ENCODE assay signal across 24 cellular contexts in the genomic region with DNA sequence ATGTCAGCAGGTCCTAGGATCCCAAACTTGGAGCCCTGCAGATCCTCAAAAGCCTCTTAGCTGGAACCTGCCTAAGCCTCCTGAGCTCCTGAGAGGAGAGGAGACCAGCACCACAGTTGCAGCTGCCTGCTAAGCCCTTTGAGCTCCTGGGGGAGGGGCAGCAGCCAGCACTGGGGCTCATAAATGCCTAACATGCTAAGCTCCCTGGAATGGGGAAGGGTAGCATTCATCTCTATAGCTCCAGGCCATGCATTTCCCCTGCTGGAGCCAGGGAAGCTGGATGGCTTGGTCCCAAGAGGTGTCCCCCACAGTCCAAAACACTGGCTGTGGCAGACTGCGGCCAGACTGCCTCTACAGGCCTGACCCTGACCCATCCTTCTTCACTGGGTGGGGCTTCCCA.
"Had no signal": no experiment of that assay in that cellular context is flagged by ENCODE, and none has a peak within 500 bp of the region (broad histone marks: within the 10 kb centered on the region; RNA-seq: fewer than 3 reads in every experiment).

No MANE protein-coding gene starts in this region.

- H3K27ac ChIP-seq: breast epithelium, KMS-11, PC-9, SK-N-MC had no signal

- H3K4me1 ChIP-seq: breast epithelium had no signal

- H2AFZ ChIP-seq: PC-9 had no signal

- H3K9ac ChIP-seq: KMS-11 had no signal

- DNase-seq: activated CD4-positive, alpha-beta T cell treated with anti-CD3 and anti-CD28 coated beads, Interleukin-2, amount 10 ng/mL, durations not matched to agents 24 days and 14 days; activated CD4-positive, alpha-beta T cell treated with anti-CD3 and anti-CD28 coated beads, Interleukin-2, amount 50 U/mL, for 48 hours; activated CD8-positive, alpha-beta memory T cell treated with anti-CD3 and anti-CD28 coated beads, Interleukin-2, amount 10 ng/mL, durations not matched to agents 7 days and 5 days; activated effector memory CD4-positive, alpha-beta T cell treated with Interleukin-2 at 50 U/mL for 16 hours; activated naive CD4-positive, alpha-beta T cell; activated T-cell treated with anti-CD3 and anti-CD28 coated beads, Interleukin-2, amount 50 U/mL, for 24 hours; aorta; central memory CD4-positive, alpha-beta T cell; MV-4-11; NCI-H1105; NCI-H1436; NCI-H1694 treated with DMSO at 0.1 percent for 48 hours; NCI-H2029 treated with DMSO at 0.1 percent for 48 hours; NCI-H345; NCI-H510A; NCI-H526 treated with DMSO at 0.1 percent for 48 hours; PC-9; SIG-M5; T-cell; T-helper 2 cell; T1000 had no signal

- H3K4me2 ChIP-seq: KMS-11, PC-9 had no signal

- ATAC-seq: activated CD8-positive, alpha-beta memory T cell treated with anti-CD3 and anti-CD28 coated beads, Interleukin-2, amount 10 ng/mL, durations not matched to agents 7 days and 5 days had no signal

- H3K4me3 ChIP-seq: breast epithelium, PC-9, SK-N-MC had no signal

- H3K36me3 ChIP-seq: breast epithelium had no signal

- H3K27me3 ChIP-seq: breast epithelium had no signal
